Comparison of ENCODE assay signal across 11 cellular contexts in genomic region chr9:133862585-133863041, GRCh38.
A peak's percentile ranks its signal among the peaks of the same experiment; 100 is the strongest.
DNase-seq lines count a peak whose midpoint lies in the region; ATAC-seq and TF ChIP-seq lines count a peak whose summit lies in the region.
"Had no signal": no experiment of that assay in that cellular context is flagged by ENCODE, and none has a peak within 500 bp of the region (broad histone marks: within the 10 kb centered on the region; RNA-seq: fewer than 3 reads in every experiment).

No MANE protein-coding gene starts in this region.

- peaks cover 23% of the 10 kb centered on the region for H3K4me1 ChIP-seq in lower lobe of right lung
- peaks cover 0 to 22% (median 0%) of the 10 kb centered on the region in 3 donors for H3K4me1 ChIP-seq in esophagus squamous epithelium

- H3K36me3 Mint-ChIP-seq in brain = peaks cover 42% of the 10 kb centered on the region
- no peaks in the 10 kb centered on the region for H3K36me3 Mint-ChIP-seq in stimulated activated effector memory CD8-positive, alpha-beta T cell treated with anti-CD3 and anti-CD28 coated beads, Interleukin-12 subunit alpha, Interleukin-12 subunit beta, amount 100 ng/mL, for 72 hours

- H3K27ac ChIP-seq in lower lobe of right lung (peak overlapping the region; percentile 80), esophagus squamous epithelium (peak overlapping the region in 2 of 4 donors; percentile 60 to 70)

- H3K9me3 ChIP-seq in lower lobe of right lung (no peaks in the 10 kb centered on the region), esophagus squamous epithelium (no peaks in the 10 kb centered on the region)

- TF ChIP-seq POLR2A in esophagus squamous epithelium (IDR thresholded peaks at IDR 0.05) = no peak

- peak overlapping the region in 1 of 5 experiments; percentile 47 for H3K4me3 Mint-ChIP-seq in brain
- H3K4me3 Mint-ChIP-seq in stimulated activated effector memory CD8-positive, alpha-beta T cell treated with anti-CD3 and anti-CD28 coated beads, Interleukin-12 subunit alpha, Interleukin-12 subunit beta, amount 100 ng/mL, for 72 hours = no peak overlapping the region
- H3K4me3 Mint-ChIP-seq: CD4-positive, CD25-positive, alpha-beta regulatory T cell had no signal

- H3K27me3 Mint-ChIP-seq in brain = peaks cover 6% of the 10 kb centered on the region

- peaks cover 58% of the 10 kb centered on the region for H3K4me1 Mint-ChIP-seq in brain
- H3K4me1 Mint-ChIP-seq in stimulated activated effector memory CD8-positive, alpha-beta T cell treated with anti-CD3 and anti-CD28 coated beads, Interleukin-12 subunit alpha, Interleukin-12 subunit beta, amount 100 ng/mL, for 72 hours = no peaks in the 10 kb centered on the region

- H3K36me3 ChIP-seq in lower lobe of right lung (no peaks in the 10 kb centered on the region), esophagus squamous epithelium (no peaks in the 10 kb centered on the region)

- peaks cover 10 to 30% (median 13%) of the 10 kb centered on the region in 5 experiments for H3K9me3 Mint-ChIP-seq in brain
- H3K9me3 Mint-ChIP-seq in stimulated activated effector memory CD8-positive, alpha-beta T cell treated with anti-CD3 and anti-CD28 coated beads, Interleukin-12 subunit alpha, Interleukin-12 subunit beta, amount 100 ng/mL, for 72 hours = peaks cover 7% of the 10 kb centered on the region

- 55 to 76% methylated on average over 7 to 12 of the region's 26 CpGs for WGBS in esophagus squamous epithelium, 2 donors

- in situ Hi-C loops in KBM-7 (cut with MboI; ENCODE audit: low pct_unique_long_range_greater_than_20kb, low sequenced_read_pairs) = no loop called here

- H3K27ac Mint-ChIP-seq in brain = peak overlapping the region in 4 of 5 experiments; percentile 83 to 97 (median 88)
- H3K27ac Mint-ChIP-seq in stimulated activated effector memory CD8-positive, alpha-beta T cell treated with anti-CD3 and anti-CD28 coated beads, Interleukin-12 subunit alpha, Interleukin-12 subunit beta, amount 100 ng/mL, for 72 hours = no peak overlapping the region
- H3K27ac Mint-ChIP-seq: CD4-positive, CD25-positive, alpha-beta regulatory T cell had no signal

- DNase-seq in KBM-7 (peak; percentile 90), lower lobe of right lung (peak; percentile 78), sciatic nerve (ENCODE audit: low spot score) (peak; percentile 78), esophagus squamous epithelium (lab: John Stamatoyannopoulos, UW) (no peak)
- no peak for DNase-seq in stimulated activated effector memory CD8-positive, alpha-beta T cell treated with anti-CD3 and anti-CD28 coated beads, Interleukin-12 subunit alpha, Interleukin-12 subunit beta, amount 100 ng/mL, for 72 hours (ENCODE audit: low spot score in 2 of 2)
- DNase-seq: CD4-positive, CD25-positive, alpha-beta regulatory T cell; effector memory CD4-positive, alpha-beta T cell; NCI-H1105 treated with DMSO at 0.1 percent for 48 hours had no signal

- intact Hi-C loops in lower lobe of right lung (cut with DNase I) = no loop called here
- intact Hi-C loops in sciatic nerve (cut with DNase I) = no loop called here
- intact Hi-C loops in esophagus squamous epithelium (cut with DNase I) = no loop called here

- H3K4me3 ChIP-seq in lower lobe of right lung (peak overlapping the region; percentile 10), esophagus squamous epithelium (peak overlapping the region in 2 of 4 donors; percentile 5 to 35)

- ATAC-seq in lower lobe of right lung (peak; percentile 69 to 73), sciatic nerve (peak; percentile 80), GM19452 (IDR thresholded peaks at IDR 0.05; ENCODE audit: unreplicated experiment) (no peak), HG02840 (IDR thresholded peaks at IDR 0.05; ENCODE audit: low FRiP score, unreplicated experiment) (no peak)
- ATAC-seq in stimulated activated effector memory CD8-positive, alpha-beta T cell treated with anti-CD3 and anti-CD28 coated beads, Interleukin-12 subunit alpha, Interleukin-12 subunit beta, amount 100 ng/mL, for 72 hours = no peak

- H3K27me3 ChIP-seq in lower lobe of right lung (ENCODE audit: low read depth) (no peaks in the 10 kb centered on the region), esophagus squamous epithelium (no peaks in the 10 kb centered on the region)

- TF ChIP-seq CTCF in brain (conservative IDR thresholded peaks at IDR 0.05) = no peak
- no peak for TF ChIP-seq CTCF in lower lobe of right lung (IDR thresholded peaks at IDR 0.05)
- TF ChIP-seq CTCF in esophagus squamous epithelium (IDR thresholded peaks at IDR 0.05) = no peak

Comparison
In these comparisons a context has a peak if more than half of its experiments do, and no peak if none do; other contexts are left out.
1. DNase-seq: peak in KBM-7 (single experiment), lower lobe of right lung (single experiment) and sciatic nerve (single experiment); none in stimulated activated effector memory CD8-positive, alpha-beta T cell treated with anti-CD3 and anti-CD28 coated beads, Interleukin-12 subunit alpha, Interleukin-12 subunit beta, amount 100 ng/mL, for 72 hours (0 of 2) and esophagus squamous epithelium (single experiment).
2. ATAC-seq: peak in lower lobe of right lung (2 of 2) and sciatic nerve (single experiment); none in stimulated activated effector memory CD8-positive, alpha-beta T cell treated with anti-CD3 and anti-CD28 coated beads, Interleukin-12 subunit alpha, Interleukin-12 subunit beta, amount 100 ng/mL, for 72 hours (single experiment), GM19452 (single experiment) and HG02840 (single experiment).